In the genomic region with DNA sequence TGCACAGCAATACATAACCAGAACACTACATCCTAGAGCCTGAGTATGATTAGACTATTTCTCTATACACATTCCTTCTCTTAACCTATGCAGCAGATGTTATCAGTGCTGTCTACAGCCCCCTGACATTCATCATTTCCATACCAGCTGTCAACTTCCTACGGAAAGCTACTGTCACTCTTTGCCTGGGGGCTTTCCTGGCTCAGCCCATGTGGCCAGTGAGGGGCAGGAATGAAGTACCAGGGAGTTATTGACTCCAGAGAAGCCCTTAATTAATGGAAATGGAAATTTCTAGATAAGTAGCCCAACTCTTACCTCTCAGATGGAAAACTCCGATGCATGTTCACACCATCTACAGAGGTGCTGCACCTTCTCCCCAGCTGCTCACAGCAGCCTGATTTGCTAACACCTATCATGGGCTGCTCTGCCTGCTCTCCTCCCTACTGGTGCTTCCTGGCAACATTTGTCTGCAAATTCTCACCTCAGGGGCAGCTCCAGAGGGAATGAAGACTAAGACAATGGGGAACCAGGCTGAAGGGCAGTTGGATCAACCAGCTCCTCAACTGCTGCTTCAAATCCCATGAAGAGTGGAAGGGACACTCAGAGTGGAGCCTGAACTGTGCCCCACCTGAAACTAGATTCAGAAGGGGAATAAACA, we compare ENCODE assay signal across 20 cellular contexts. TPM values are rescaled to one million over a fixed set of nuclear protein-coding genes. Genes with fewer than 3 reads are reported as not detected.
DNase-seq lines count a peak whose midpoint lies in the region; ATAC-seq and TF ChIP-seq lines count a peak whose summit lies in the region.
"Had no signal": no experiment of that assay in that cellular context is flagged by ENCODE, and none has a peak within 500 bp of the region (broad histone marks: within the 10 kb centered on the region; RNA-seq: fewer than 3 reads in every experiment).

No MANE protein-coding gene starts in this region.

- ATAC-seq in body of pancreas, result no peak
- ATAC-seq in omental fat pad (ENCODE audit: low FRiP score), result no peak

- 29 to 44% methylated on average over 2 of the region's 2 CpGs for WGBS in body of pancreas, 2 donors

- H3K4me1 Mint-ChIP-seq in glutamatergic neuron (ENCODE audit: low read depth, unreplicated experiment), result peaks cover 16% of the 10 kb centered on the region

- no peak overlapping the region for H3K4me3 ChIP-seq in BE2C (ENCODE audit: low read depth, low read length)
- no peak overlapping the region for H3K4me3 ChIP-seq in body of pancreas
- H3K4me3 ChIP-seq: Peyer's patch had no signal

- intact Hi-C loops in body of pancreas (cut with DNase I), result no loop called here

- no peak overlapping the region for H3K27ac ChIP-seq in body of pancreas
- H3K27ac ChIP-seq: C4-2B had no signal

- no peaks in the 10 kb centered on the region for H3K36me3 Mint-ChIP-seq in glutamatergic neuron (ENCODE audit: unreplicated experiment)

- H3K4me1 ChIP-seq in BE2C (peaks cover 8% of the 10 kb centered on the region), body of pancreas (no peaks in the 10 kb centered on the region)
- H3K4me1 ChIP-seq: Peyer's patch had no signal

- no peak for TF ChIP-seq POLR2A in body of pancreas (IDR thresholded peaks at IDR 0.05)

- H3K36me3 ChIP-seq in BE2C (no peaks in the 10 kb centered on the region), body of pancreas (replicated peaks in 1 of 2; ENCODE audit: insufficient read depth in 1 of 2, low read depth in 2 of 2) (no peaks in the 10 kb centered on the region)
- H3K36me3 ChIP-seq: Peyer's patch had no signal

- no peak overlapping the region for H3K4me3 Mint-ChIP-seq in glutamatergic neuron (ENCODE audit: unreplicated experiment)

- H3K9me3 Mint-ChIP-seq in glutamatergic neuron (ENCODE audit: unreplicated experiment), result peaks cover 3% of the 10 kb centered on the region

- DNase-seq in NCI-H2171 treated with DMSO at 0.1 percent for 48 hours (lab: John Stamatoyannopoulos, UW), result peak; percentile 57
- DNase-seq in NCI-H2171 (lab: John Stamatoyannopoulos, UW), result no peak
- DNase-seq in BE2C, result peak; percentile 61
- peak; percentile 45 for DNase-seq in NCI-H526 treated with DMSO at 0.1 percent for 48 hours (lab: John Stamatoyannopoulos, UW)
- no peak for DNase-seq in glutamatergic neuron
- DNase-seq in GDM1 (lab: John Stamatoyannopoulos, UW), result no peak
- no peak for DNase-seq in body of pancreas
- no peak for DNase-seq in omental fat pad (ENCODE audit: low spot score)
- DNase-seq: 8988T, EL, KG1, NCI-H1092 treated with DMSO at 0.1 percent for 48 hours, NCI-H1694, NCI-H2081, NCI-H446, Peyer's patch had no signal

- peak overlapping the region; percentile 49 for H3K27ac Mint-ChIP-seq in glutamatergic neuron (ENCODE audit: unreplicated experiment)

- no peaks in the 10 kb centered on the region for H3K9me3 ChIP-seq in BE2C
- no peaks in the 10 kb centered on the region for H3K9me3 ChIP-seq in body of pancreas
- H3K9me3 ChIP-seq: Peyer's patch had no signal

- H3K27me3 Mint-ChIP-seq in glutamatergic neuron (ENCODE audit: unreplicated experiment), result no peaks in the 10 kb centered on the region

- TF ChIP-seq CTCF in BE2C (IDR thresholded peaks at IDR 0.05; ENCODE audit: low read depth, low read length) (no peak), glutamatergic neuron (IDR thresholded peaks at IDR 0.05; ENCODE audit: partially characterized antibody, unreplicated experiment) (no peak), body of pancreas (IDR thresholded peaks at IDR 0.05) (no peak), omental fat pad (IDR thresholded peaks at IDR 0.05) (no peak)

- no peaks in the 10 kb centered on the region for H3K27me3 ChIP-seq in BE2C
- no peaks in the 10 kb centered on the region for H3K27me3 ChIP-seq in body of pancreas
- H3K27me3 ChIP-seq: Peyer's patch had no signal

RNA-seq across cellular contexts. Expression of gene LINC00237, which starts 59.6 kb away (rescaled TPM):
- 3.3 TPM for polyA plus RNA-seq in BE2C (2012; ENCODE audit: insufficient read depth, insufficient read length, low read depth)
- total RNA-seq in glutamatergic neuron (ENCODE audit: unreplicated experiment) (not detected), body of pancreas (not detected), omental fat pad (not detected)
- total RNA-seq: H4, OCI-LY7, Peyer's patch, SK-MEL-5 had no signal

Comparison
In these comparisons a context has a peak if more than half of its experiments do, and no peak if none do; other contexts are left out.
1. DNase-seq: peak in NCI-H2171 treated with DMSO at 0.1 percent for 48 hours (single experiment), BE2C (single experiment) and NCI-H526 treated with DMSO at 0.1 percent for 48 hours (single experiment); none in NCI-H2171 (single experiment), glutamatergic neuron (single experiment), GDM1 (single experiment), body of pancreas (0 of 4) and omental fat pad (single experiment).